In the genomic region with DNA sequence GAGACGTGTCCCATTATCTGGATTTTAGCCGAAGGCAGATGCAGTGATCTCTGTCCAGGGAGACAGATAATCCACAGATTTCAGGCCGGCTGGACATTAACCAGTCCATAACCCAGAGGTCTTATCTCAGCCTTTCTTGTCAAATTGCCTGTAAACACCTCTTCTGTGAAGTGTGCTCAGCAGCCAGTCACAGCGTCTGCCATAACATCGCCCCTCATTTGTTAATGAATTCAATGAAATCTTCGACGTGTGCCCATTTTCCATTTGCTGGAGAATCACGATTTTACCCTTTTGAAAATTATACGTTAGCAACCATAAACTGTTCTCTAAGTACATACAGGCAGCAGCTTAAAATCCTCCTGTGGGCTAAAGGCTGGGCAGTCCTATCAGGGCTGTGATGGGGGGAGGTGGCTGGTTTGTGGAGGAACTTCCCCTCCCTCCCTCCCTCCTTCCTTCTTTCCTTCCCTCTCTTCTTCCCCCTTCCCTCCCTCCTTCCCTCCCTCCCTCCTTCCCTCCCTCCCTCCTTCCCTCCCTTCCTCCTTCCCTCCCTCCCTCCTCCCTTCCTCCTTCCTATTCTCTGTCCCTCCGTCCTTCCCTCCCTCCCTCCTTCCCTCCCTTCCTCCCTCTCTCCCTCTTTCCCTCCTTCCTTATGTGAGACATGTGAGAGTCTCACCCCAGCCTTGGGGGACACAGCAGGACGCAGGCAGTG, we compare ENCODE assay signal across 22 cellular contexts. TPM values are rescaled to one million over a fixed set of nuclear protein-coding genes. Genes with fewer than 3 reads are reported as not detected.
A peak's percentile ranks its signal among the peaks of the same experiment; 100 is the strongest.
DNase-seq lines count a peak whose midpoint lies in the region; ATAC-seq and TF ChIP-seq lines count a peak whose summit lies in the region.
"Had no signal": no experiment of that assay in that cellular context is flagged by ENCODE, and none has a peak within 500 bp of the region (broad histone marks: within the 10 kb centered on the region; RNA-seq: fewer than 3 reads in every experiment).

No MANE protein-coding gene starts in this region.

- intact Hi-C loops in left cardiac atrium (cut with DNase I) (no loop called here), left ventricle myocardium superior (cut with micrococcal nuclease) (no loop called here), colonic mucosa (cut with DNase I) (no loop called here)

- peak overlapping the region in 1 of 2 donors; percentile 41 for H3K9ac ChIP-seq in colonic mucosa (ENCODE audit: low read depth in 2 of 2, low read length in 2 of 2)

- peak overlapping the region in 1 of 3 experiments; percentile 41 for H3K4me3 Mint-ChIP-seq in nephron
- no peak overlapping the region for H3K4me3 Mint-ChIP-seq in activated T-cell treated with anti-CD3 and anti-CD28 coated beads, Interleukin-2, amount 50 U/mL, for 24 hours
- H3K4me3 Mint-ChIP-seq: activated naive CD8-positive, alpha-beta T cell treated with anti-CD3 and anti-CD28 coated beads, Interleukin-2, amount 10 ng/mL, durations not matched to agents 7 days and 5 days; activated T-helper 1 cell treated with anti-CD3 and anti-CD28 coated beads, Interleukin-12 subunit alpha, Interleukin-12 subunit beta, Interleukin-2, Interleukin-4 antibody, amounts not matched to agents 30 ng/mL and 10 ng/mL and 1 ng/mL, durations not matched to agents 14 hours and 24 hours and 36 hours; CD4-positive, alpha-beta T cell; naive thymus-derived CD8-positive, alpha-beta T cell had no signal

- H3K36me3 Mint-ChIP-seq in nephron (ENCODE audit: low read depth), result no peaks in the 10 kb centered on the region
- H3K36me3 Mint-ChIP-seq in activated T-cell treated with anti-CD3 and anti-CD28 coated beads, Interleukin-2, amount 50 U/mL, for 24 hours (ENCODE audit: low read depth), result no peaks in the 10 kb centered on the region
- H3K36me3 Mint-ChIP-seq: activated naive CD8-positive, alpha-beta T cell treated with anti-CD3 and anti-CD28 coated beads, Interleukin-2, amount 10 ng/mL, durations not matched to agents 7 days and 5 days; naive thymus-derived CD8-positive, alpha-beta T cell had no signal

- H3K4me1 ChIP-seq in colonic mucosa, result peaks cover 5% of the 10 kb centered on the region
- H3K4me1 ChIP-seq: testis had no signal

- ATAC-seq in left cardiac atrium, result no peak
- no peak for ATAC-seq in left ventricle myocardium superior
- no peak for ATAC-seq in HG02970 (IDR thresholded peaks at IDR 0.05; ENCODE audit: low FRiP score, unreplicated experiment)
- ATAC-seq: body of pancreas; naive thymus-derived CD8-positive, alpha-beta T cell had no signal

- H3K36me3 ChIP-seq in colonic mucosa, result no peaks in the 10 kb centered on the region
- H3K36me3 ChIP-seq: prostate gland had no signal

- TF ChIP-seq CTCF in colonic mucosa (IDR thresholded peaks at IDR 0.05) (no peak), nephron (IDR thresholded peaks at IDR 0.05; ENCODE audit: unreplicated experiment in 3 of 3) (no peak)

- no peaks in the 10 kb centered on the region for H3K9me3 ChIP-seq in colonic mucosa
- H3K9me3 ChIP-seq: body of pancreas, prostate gland, testis had no signal

- no peaks in the 10 kb centered on the region for H3K27me3 ChIP-seq in colonic mucosa
- H3K27me3 ChIP-seq: body of pancreas, testis had no signal

- H3K9me3 Mint-ChIP-seq in nephron, result peaks cover 8% of the 10 kb centered on the region
- no peaks in the 10 kb centered on the region for H3K9me3 Mint-ChIP-seq in activated T-cell treated with anti-CD3 and anti-CD28 coated beads, Interleukin-2, amount 50 U/mL, for 24 hours
- H3K9me3 Mint-ChIP-seq: activated naive CD8-positive, alpha-beta T cell treated with anti-CD3 and anti-CD28 coated beads, Interleukin-2, amount 10 ng/mL, durations not matched to agents 7 days and 5 days; activated T-helper 1 cell treated with anti-CD3 and anti-CD28 coated beads, Interleukin-12 subunit alpha, Interleukin-12 subunit beta, Interleukin-2, Interleukin-4 antibody, amounts not matched to agents 30 ng/mL and 10 ng/mL and 1 ng/mL, durations not matched to agents 14 hours and 24 hours and 36 hours; CD4-positive, alpha-beta T cell; naive thymus-derived CD8-positive, alpha-beta T cell had no signal

- no peak overlapping the region for H3K27ac ChIP-seq in colonic mucosa
- H3K27ac ChIP-seq: body of pancreas, testis had no signal

- peak; percentile 8 for DNase-seq in left cardiac atrium
- DNase-seq in left ventricle myocardium superior, result no peak
- peak; percentile 19 for DNase-seq in colonic mucosa
- no peak for DNase-seq in putamen (ENCODE audit: low spot score)
- no peak for DNase-seq in activated T-cell treated with anti-CD3 and anti-CD28 coated beads, Interleukin-2, amount 50 U/mL, for 24 hours
- DNase-seq in stimulated activated CD4-positive, alpha-beta T cell treated with anti-CD3 and anti-CD28 coated beads, Interleukin-2, amount 100 ng/mL, for 48 hours, result no peak
- DNase-seq: activated CD8-positive, alpha-beta memory T cell treated with anti-CD3 and anti-CD28 coated beads for 24 hours; activated naive CD8-positive, alpha-beta T cell treated with anti-CD3 and anti-CD28 coated beads, Interleukin-2, amount 10 ng/mL, durations not matched to agents 7 days and 5 days; CD4-positive, alpha-beta T cell; DMS79; MM.1S; naive thymus-derived CD8-positive, alpha-beta T cell; NCI-H1930; NK-92 treated with Interleukin-12 subunit alpha and Interleukin-12 subunit beta, amount 100 ng/mL, for 24 hours; T-helper 2 cell; testis had no signal

- H3K27ac Mint-ChIP-seq in nephron, result peak overlapping the region; percentile 85 to 95 (median 92)
- no peak overlapping the region for H3K27ac Mint-ChIP-seq in activated T-cell treated with anti-CD3 and anti-CD28 coated beads, Interleukin-2, amount 50 U/mL, for 24 hours
- H3K27ac Mint-ChIP-seq: activated naive CD8-positive, alpha-beta T cell treated with anti-CD3 and anti-CD28 coated beads, Interleukin-2, amount 10 ng/mL, durations not matched to agents 7 days and 5 days; activated T-helper 1 cell treated with anti-CD3 and anti-CD28 coated beads, Interleukin-12 subunit alpha, Interleukin-12 subunit beta, Interleukin-2, Interleukin-4 antibody, amounts not matched to agents 30 ng/mL and 10 ng/mL and 1 ng/mL, durations not matched to agents 14 hours and 24 hours and 36 hours; CD4-positive, alpha-beta T cell; naive thymus-derived CD8-positive, alpha-beta T cell had no signal

- H3K27me3 Mint-ChIP-seq in nephron (ENCODE audit: low read depth), result peaks cover 32% of the 10 kb centered on the region
- peaks cover 50% of the 10 kb centered on the region for H3K27me3 Mint-ChIP-seq in activated T-cell treated with anti-CD3 and anti-CD28 coated beads, Interleukin-2, amount 50 U/mL, for 24 hours

- peaks cover 56% of the 10 kb centered on the region for H3K4me1 Mint-ChIP-seq in nephron
- H3K4me1 Mint-ChIP-seq in activated T-cell treated with anti-CD3 and anti-CD28 coated beads, Interleukin-2, amount 50 U/mL, for 24 hours (ENCODE audit: low read depth), result no peaks in the 10 kb centered on the region

- no peak overlapping the region for H3K4me3 ChIP-seq in colonic mucosa
- H3K4me3 ChIP-seq: body of pancreas, lung, prostate gland, testis had no signal

RNA-seq across cellular contexts. Expression of a gene that starts 26.6 kb away (rescaled TPM):
- 10 to 100 TPM; 30.7 to 62.5 TPM for total RNA-seq in left cardiac atrium
- total RNA-seq in left ventricle myocardium superior, result 23.8 TPM
- total RNA-seq in colonic mucosa, result 10 to 100 TPM; 18.5 to 18.9 TPM

Comparison
In these comparisons a context has a peak if more than half of its experiments do, and no peak if none do; other contexts are left out.
1. DNase-seq: peak in left cardiac atrium (single experiment) and colonic mucosa (single experiment); none in left ventricle myocardium superior (single experiment), putamen (single experiment), activated T-cell treated with anti-CD3 and anti-CD28 coated beads, Interleukin-2, amount 50 U/mL, for 24 hours (single experiment) and stimulated activated CD4-positive, alpha-beta T cell treated with anti-CD3 and anti-CD28 coated beads, Interleukin-2, amount 100 ng/mL, for 48 hours (0 of 2).